25 cellular contexts compared by ENCODE assay signal in the genomic region with DNA sequence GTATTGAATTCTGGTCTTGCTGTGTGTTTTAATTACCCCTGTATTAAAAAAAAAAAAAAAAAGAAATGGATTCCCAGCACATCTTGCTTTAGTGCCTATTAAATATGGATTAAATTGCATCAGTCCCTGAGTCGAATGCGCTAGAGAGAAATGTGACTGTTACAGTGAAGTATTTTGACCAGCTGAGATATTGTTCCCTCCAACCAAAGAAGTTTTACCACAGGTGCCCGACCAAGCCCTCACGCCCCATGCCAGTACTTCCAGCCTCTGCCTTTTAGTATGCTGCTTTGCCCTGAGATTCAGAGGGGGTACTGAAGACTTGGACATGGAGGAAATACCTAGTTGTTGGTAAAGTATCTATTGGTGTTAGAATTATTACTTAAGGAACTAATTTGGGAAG.
"Had no signal": no experiment of that assay in that cellular context is flagged by ENCODE, and none has a peak within 500 bp of the region (broad histone marks: within the 10 kb centered on the region; RNA-seq: fewer than 3 reads in every experiment).

No MANE protein-coding gene starts in this region.

- ATAC-seq: activated T-cell treated with anti-CD3 and anti-CD28 coated beads, Interleukin-2, amount 50 U/mL, for 4 hours; gastrocnemius medialis; left ventricle myocardium superior; right lobe of liver; stimulated activated memory B cell treated with anti-CD40 and anti-IgM and Interleukin-4, amounts not matched to agents 10 μg/mL and 1 μg/mL and 100 μg/mL, for 72 hours; WTC11 had no signal

- H3K4me3 ChIP-seq: coronary artery, esophagus muscularis mucosa, gastrocnemius medialis, right lobe of liver, transverse colon, vagina had no signal

- H3K27ac ChIP-seq: coronary artery, esophagus muscularis mucosa, gastrocnemius medialis, right lobe of liver had no signal

- H3K4me1 ChIP-seq: right lobe of liver had no signal

- H3K9me3 ChIP-seq: esophagus muscularis mucosa, gastrocnemius medialis, right lobe of liver, transverse colon, vagina had no signal

- FAIRE-seq: bronchial epithelial cell had no signal

- DNase-seq: activated CD4-positive, alpha-beta T cell treated with anti-CD3 and anti-CD28 coated beads for 4 hours; activated CD4-positive, alpha-beta T cell treated with anti-CD3 and anti-CD28 coated beads, Interleukin-2, amount 50 U/mL, for 48 hours; activated CD8-positive, alpha-beta memory T cell treated with anti-CD3 and anti-CD28 coated beads, Interleukin-2, amount 50 U/mL, for 48 hours; activated naive CD4-positive, alpha-beta T cell; activated naive CD8-positive, alpha-beta T cell treated with anti-CD3 and anti-CD28 coated beads for 36 hours; activated T-cell treated with anti-CD3 and anti-CD28 coated beads, Interleukin-2, amount 50 U/mL, for 4 hours; gastrocnemius medialis; hypothalamus; left ventricle myocardium superior; mammary epithelial cell; midbrain; nephron progenitor cell; nucleus accumbens; posterior cingulate gyrus; right lobe of liver; small intestine; stimulated activated CD4-positive, alpha-beta T cell treated with anti-CD3 and anti-CD28 coated beads, Interleukin-15, amount 100 ng/mL, for 24 hours; T1000; transverse colon had no signal

- H3K27me3 ChIP-seq: esophagus muscularis mucosa, gastrocnemius medialis, right lobe of liver, transverse colon, vagina had no signal

- H3K36me3 ChIP-seq: gastrocnemius medialis, transverse colon had no signal
